8 cellular contexts compared by ENCODE assay signal in the genomic region with DNA sequence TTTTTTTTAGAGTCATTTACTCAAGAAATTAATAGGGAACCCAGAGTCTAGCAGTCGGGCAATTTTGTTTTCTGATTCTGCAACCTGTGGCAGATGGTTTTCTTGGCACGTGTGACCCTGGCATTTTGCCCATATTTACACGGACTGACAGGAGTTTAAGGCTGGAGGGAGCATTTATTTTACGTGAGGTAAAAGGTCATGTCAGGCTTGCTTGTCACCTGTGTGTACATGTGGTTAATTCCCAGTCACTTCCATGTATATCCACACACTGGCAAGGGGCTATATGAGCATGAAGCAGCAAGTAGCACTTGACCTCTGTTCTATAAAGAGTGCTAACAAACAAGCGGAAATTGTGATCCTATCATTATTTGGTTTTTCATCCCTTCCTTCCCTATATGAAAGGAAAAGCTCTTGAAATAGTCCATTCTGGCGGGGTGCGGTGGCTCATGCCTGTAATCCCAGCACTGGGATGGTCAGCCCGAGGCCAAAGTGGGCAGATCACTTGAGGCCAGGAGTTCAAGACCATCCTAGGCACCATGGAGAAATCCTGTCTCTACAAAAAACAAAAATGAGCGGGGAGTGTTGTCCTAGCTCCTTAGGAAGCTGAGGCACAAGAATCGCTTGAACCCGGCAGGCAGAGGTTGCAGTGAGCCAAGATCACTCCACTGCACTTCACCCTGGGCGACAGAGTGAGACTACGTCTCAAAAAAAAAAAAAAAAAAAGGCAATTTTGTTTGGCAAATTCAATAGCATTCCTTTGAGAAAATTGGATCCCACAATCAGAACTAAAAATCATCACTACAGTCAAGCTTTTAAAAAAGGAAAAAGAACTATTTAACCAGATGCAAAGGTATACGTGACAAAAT.
DNase-seq lines count a peak whose midpoint lies in the region; ATAC-seq and TF ChIP-seq lines count a peak whose summit lies in the region.

No MANE protein-coding gene starts in this region.

- no peak for DNase-seq in activated T-cell treated with anti-CD3 and anti-CD28 coated beads, Interleukin-2, amount 50 U/mL, for 24 hours
- DNase-seq in activated T-cell treated with anti-CD3 and anti-CD28 coated beads, Interleukin-2, amount 50 U/mL, for 1 hour: no peak
- DNase-seq in NCI-H510A (lab: John Stamatoyannopoulos, UW) (peak; percentile 75), kidney glomerular epithelial cell (lab: John Stamatoyannopoulos, UW) (no peak), OCI-M1 (lab: John Stamatoyannopoulos, UW) (no peak)

- peaks cover 32% of the 10 kb centered on the region for H3K36me3 Mint-ChIP-seq in activated T-cell treated with anti-CD3 and anti-CD28 coated beads, Interleukin-2, amount 50 U/mL, for 24 hours (ENCODE audit: low read depth)
- H3K36me3 Mint-ChIP-seq in dendritic cell treated with granulocyte-macrophage colony-stimulating factor and Interleukin-4, amounts not matched to agents 40 ng/mL and 50 ng/mL, for 4 days (ENCODE audit: low read depth): peaks cover 23% of the 10 kb centered on the region
- no peaks in the 10 kb centered on the region for H3K36me3 Mint-ChIP-seq in nephron (ENCODE audit: low read depth)

- intact Hi-C loops in dendritic cell treated with granulocyte-macrophage colony-stimulating factor and Interleukin-4, amounts not matched to agents 40 ng/mL and 50 ng/mL, for 4 days (cut with micrococcal nuclease): no loop called here

- H3K27me3 Mint-ChIP-seq in activated T-cell treated with anti-CD3 and anti-CD28 coated beads, Interleukin-2, amount 50 U/mL, for 24 hours: no peaks in the 10 kb centered on the region
- H3K27me3 Mint-ChIP-seq in dendritic cell treated with granulocyte-macrophage colony-stimulating factor and Interleukin-4, amounts not matched to agents 40 ng/mL and 50 ng/mL, for 4 days: no peaks in the 10 kb centered on the region
- H3K27me3 Mint-ChIP-seq in nephron (ENCODE audit: low read depth): no peaks in the 10 kb centered on the region

- no peak for ATAC-seq in GM21576 (IDR thresholded peaks at IDR 0.05; ENCODE audit: unreplicated experiment)

- peaks cover 66% of the 10 kb centered on the region for H3K4me1 Mint-ChIP-seq in activated T-cell treated with anti-CD3 and anti-CD28 coated beads, Interleukin-2, amount 50 U/mL, for 24 hours (ENCODE audit: low read depth)
- peaks cover 66% of the 10 kb centered on the region for H3K4me1 Mint-ChIP-seq in dendritic cell treated with granulocyte-macrophage colony-stimulating factor and Interleukin-4, amounts not matched to agents 40 ng/mL and 50 ng/mL, for 4 days (ENCODE audit: low read depth)
- H3K4me1 Mint-ChIP-seq in nephron: peaks cover 41% of the 10 kb centered on the region

- no peaks in the 10 kb centered on the region for H3K9me3 Mint-ChIP-seq in activated T-cell treated with anti-CD3 and anti-CD28 coated beads, Interleukin-2, amount 50 U/mL, for 24 hours
- H3K9me3 Mint-ChIP-seq in dendritic cell treated with granulocyte-macrophage colony-stimulating factor and Interleukin-4, amounts not matched to agents 40 ng/mL and 50 ng/mL, for 4 days: no peaks in the 10 kb centered on the region
- no peaks in the 10 kb centered on the region for H3K9me3 Mint-ChIP-seq in nephron

- H3K4me3 Mint-ChIP-seq in activated T-cell treated with anti-CD3 and anti-CD28 coated beads, Interleukin-2, amount 50 U/mL, for 24 hours: peak overlapping the region; percentile 90
- peak overlapping the region; percentile 98 for H3K4me3 Mint-ChIP-seq in dendritic cell treated with granulocyte-macrophage colony-stimulating factor and Interleukin-4, amounts not matched to agents 40 ng/mL and 50 ng/mL, for 4 days
- H3K4me3 Mint-ChIP-seq in nephron: peak overlapping the region; percentile 90 to 98 (median 94)

- TF ChIP-seq CTCF in nephron (IDR thresholded peaks at IDR 0.05; ENCODE audit: unreplicated experiment in 3 of 3): no peak

- peak overlapping the region; percentile 11 for H3K27ac Mint-ChIP-seq in activated T-cell treated with anti-CD3 and anti-CD28 coated beads, Interleukin-2, amount 50 U/mL, for 24 hours
- H3K27ac Mint-ChIP-seq in dendritic cell treated with granulocyte-macrophage colony-stimulating factor and Interleukin-4, amounts not matched to agents 40 ng/mL and 50 ng/mL, for 4 days: no peak overlapping the region
- H3K27ac Mint-ChIP-seq in nephron: peak overlapping the region in 1 of 3 experiments; percentile 65
